Comparison of ENCODE assay signal across 2 cellular contexts in the genomic region with DNA sequence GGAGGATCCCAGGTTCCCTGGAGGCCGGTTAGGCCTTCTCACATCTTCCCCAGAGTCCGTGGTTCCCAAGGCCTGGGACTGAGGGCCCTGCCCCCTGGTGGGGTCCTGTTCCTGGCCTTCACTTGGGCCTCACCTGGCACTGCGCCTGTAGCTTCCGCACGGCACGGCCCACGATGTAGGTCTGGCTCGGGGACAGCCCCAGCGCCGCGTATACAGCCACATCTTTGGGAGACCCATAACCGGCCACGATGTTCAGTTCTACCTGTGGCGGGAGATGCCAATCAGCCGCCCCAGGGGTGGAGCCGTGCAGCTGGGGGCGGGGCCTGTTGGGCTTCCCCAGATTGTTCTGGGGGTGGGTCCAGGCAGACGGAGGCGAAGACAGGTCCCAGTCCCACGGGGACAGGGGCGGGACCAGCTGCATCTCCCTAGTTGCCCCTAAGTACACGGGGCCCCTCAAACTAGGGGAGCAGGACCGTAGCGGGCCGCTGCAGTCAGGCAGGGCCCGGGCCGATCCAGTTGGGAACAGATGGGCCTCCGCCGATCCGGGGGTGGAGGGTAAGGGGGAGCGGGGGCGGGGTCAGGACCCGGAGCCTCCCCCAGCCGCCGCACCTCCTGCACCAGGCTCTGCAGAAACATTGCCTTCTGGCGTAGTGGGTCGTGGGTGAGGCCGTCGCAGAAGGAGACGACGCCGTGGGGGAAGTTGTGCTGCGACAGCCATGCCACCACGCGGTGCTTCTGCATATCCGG.
TF ChIP-seq lines count a peak whose summit lies in the region.

No MANE protein-coding gene starts in this region.

TF ChIP-seq in SK-N-SH, 30 proteins besides CTCF, POLR2A, EP300 and RAD21:
- TF ChIP-seq, protein P1, sequence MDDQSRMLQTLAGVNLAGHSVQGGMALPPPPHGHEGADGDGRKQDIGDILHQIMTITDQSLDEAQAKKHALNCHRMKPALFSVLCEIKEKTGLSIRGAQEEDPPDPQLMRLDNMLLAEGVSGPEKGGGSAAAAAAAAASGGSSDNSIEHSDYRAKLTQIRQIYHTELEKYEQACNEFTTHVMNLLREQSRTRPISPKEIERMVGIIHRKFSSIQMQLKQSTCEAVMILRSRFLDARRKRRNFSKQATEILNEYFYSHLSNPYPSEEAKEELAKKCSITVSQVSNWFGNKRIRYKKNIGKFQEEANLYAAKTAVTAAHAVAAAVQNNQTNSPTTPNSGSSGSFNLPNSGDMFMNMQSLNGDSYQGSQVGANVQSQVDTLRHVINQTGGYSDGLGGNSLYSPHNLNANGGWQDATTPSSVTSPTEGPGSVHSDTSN (IDR thresholded peaks at IDR 0.05), result peak; percentile 6; the same call in 1 of the 2 replicates
- TF ChIP-seq, protein P2, sequence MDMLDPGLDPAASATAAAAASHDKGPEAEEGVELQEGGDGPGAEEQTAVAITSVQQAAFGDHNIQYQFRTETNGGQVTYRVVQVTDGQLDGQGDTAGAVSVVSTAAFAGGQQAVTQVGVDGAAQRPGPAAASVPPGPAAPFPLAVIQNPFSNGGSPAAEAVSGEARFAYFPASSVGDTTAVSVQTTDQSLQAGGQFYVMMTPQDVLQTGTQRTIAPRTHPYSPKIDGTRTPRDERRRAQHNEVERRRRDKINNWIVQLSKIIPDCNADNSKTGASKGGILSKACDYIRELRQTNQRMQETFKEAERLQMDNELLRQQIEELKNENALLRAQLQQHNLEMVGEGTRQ (IDR thresholded peaks at IDR 0.05; ENCODE audit: borderline replicate concordance, low read depth, low read length), result no peak
- TF ChIP-seq TCF12 (IDR thresholded peaks at IDR 0.05) (no peak), GATA2 (CRISPR knock-in tag; IDR thresholded peaks at IDR 0.05) (no peak), RXRA (IDR thresholded peaks at IDR 0.05; ENCODE audit: borderline replicate concordance, low read depth) (no peak), GABPA (IDR thresholded peaks at IDR 0.05; ENCODE audit: low read depth) (no peak)
- TF ChIP-seq, protein P3, sequence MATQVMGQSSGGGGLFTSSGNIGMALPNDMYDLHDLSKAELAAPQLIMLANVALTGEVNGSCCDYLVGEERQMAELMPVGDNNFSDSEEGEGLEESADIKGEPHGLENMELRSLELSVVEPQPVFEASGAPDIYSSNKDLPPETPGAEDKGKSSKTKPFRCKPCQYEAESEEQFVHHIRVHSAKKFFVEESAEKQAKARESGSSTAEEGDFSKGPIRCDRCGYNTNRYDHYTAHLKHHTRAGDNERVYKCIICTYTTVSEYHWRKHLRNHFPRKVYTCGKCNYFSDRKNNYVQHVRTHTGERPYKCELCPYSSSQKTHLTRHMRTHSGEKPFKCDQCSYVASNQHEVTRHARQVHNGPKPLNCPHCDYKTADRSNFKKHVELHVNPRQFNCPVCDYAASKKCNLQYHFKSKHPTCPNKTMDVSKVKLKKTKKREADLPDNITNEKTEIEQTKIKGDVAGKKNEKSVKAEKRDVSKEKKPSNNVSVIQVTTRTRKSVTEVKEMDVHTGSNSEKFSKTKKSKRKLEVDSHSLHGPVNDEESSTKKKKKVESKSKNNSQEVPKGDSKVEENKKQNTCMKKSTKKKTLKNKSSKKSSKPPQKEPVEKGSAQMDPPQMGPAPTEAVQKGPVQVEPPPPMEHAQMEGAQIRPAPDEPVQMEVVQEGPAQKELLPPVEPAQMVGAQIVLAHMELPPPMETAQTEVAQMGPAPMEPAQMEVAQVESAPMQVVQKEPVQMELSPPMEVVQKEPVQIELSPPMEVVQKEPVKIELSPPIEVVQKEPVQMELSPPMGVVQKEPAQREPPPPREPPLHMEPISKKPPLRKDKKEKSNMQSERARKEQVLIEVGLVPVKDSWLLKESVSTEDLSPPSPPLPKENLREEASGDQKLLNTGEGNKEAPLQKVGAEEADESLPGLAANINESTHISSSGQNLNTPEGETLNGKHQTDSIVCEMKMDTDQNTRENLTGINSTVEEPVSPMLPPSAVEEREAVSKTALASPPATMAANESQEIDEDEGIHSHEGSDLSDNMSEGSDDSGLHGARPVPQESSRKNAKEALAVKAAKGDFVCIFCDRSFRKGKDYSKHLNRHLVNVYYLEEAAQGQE (IDR thresholded peaks at IDR 0.05; ENCODE audit: low read depth, low read length), result no peak
- TF ChIP-seq, protein P4, sequence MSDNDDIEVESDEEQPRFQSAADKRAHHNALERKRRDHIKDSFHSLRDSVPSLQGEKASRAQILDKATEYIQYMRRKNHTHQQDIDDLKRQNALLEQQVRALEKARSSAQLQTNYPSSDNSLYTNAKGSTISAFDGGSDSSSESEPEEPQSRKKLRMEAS (IDR thresholded peaks at IDR 0.05; ENCODE audit: low read depth), result no peak
TF ChIP-seq in SK-N-SH: peak in this region for 1.

TF ChIP-seq in SK-N-SH treated with all-trans-retinoic acid at 6 μM for 48 hours, 23 proteins besides CTCF, POLR2A, EP300 and RAD21 (continued from another document):
- TF ChIP-seq, protein P5, sequence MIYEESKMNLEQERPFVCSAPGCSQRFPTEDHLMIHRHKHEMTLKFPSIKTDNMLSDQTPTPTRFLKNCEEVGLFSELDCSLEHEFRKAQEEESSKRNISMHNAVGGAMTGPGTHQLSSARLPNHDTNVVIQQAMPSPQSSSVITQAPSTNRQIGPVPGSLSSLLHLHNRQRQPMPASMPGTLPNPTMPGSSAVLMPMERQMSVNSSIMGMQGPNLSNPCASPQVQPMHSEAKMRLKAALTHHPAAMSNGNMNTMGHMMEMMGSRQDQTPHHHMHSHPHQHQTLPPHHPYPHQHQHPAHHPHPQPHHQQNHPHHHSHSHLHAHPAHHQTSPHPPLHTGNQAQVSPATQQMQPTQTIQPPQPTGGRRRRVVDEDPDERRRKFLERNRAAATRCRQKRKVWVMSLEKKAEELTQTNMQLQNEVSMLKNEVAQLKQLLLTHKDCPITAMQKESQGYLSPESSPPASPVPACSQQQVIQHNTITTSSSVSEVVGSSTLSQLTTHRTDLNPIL (CRISPR knock-in tag; IDR thresholded peaks at IDR 0.05; ENCODE audit: low read depth), result no peak
- TF ChIP-seq TOX (CRISPR knock-in tag; IDR thresholded peaks at IDR 0.05; ENCODE audit: borderline replicate concordance) (no peak), CSDC2 (CRISPR knock-in tag; IDR thresholded peaks at IDR 0.05) (no peak), ZNF8 (CRISPR knock-in tag; IDR thresholded peaks at IDR 0.05) (no peak), ZNF70 (CRISPR knock-in tag; IDR thresholded peaks at IDR 0.05) (no peak), TCF4 (CRISPR knock-in tag; IDR thresholded peaks at IDR 0.05; ENCODE audit: borderline replicate concordance) (no peak), PPARA (CRISPR knock-in tag; IDR thresholded peaks at IDR 0.05; ENCODE audit: borderline replicate concordance) (no peak), GLIS3 (CRISPR knock-in tag; IDR thresholded peaks at IDR 0.05) (no peak), ARNTL (CRISPR knock-in tag; IDR thresholded peaks at IDR 0.05; ENCODE audit: borderline replicate concordance, low read depth) (no peak), BACH2 (CRISPR knock-in tag; IDR thresholded peaks at IDR 0.05; ENCODE audit: borderline replicate concordance) (no peak)
- TF ChIP-seq, protein P6, sequence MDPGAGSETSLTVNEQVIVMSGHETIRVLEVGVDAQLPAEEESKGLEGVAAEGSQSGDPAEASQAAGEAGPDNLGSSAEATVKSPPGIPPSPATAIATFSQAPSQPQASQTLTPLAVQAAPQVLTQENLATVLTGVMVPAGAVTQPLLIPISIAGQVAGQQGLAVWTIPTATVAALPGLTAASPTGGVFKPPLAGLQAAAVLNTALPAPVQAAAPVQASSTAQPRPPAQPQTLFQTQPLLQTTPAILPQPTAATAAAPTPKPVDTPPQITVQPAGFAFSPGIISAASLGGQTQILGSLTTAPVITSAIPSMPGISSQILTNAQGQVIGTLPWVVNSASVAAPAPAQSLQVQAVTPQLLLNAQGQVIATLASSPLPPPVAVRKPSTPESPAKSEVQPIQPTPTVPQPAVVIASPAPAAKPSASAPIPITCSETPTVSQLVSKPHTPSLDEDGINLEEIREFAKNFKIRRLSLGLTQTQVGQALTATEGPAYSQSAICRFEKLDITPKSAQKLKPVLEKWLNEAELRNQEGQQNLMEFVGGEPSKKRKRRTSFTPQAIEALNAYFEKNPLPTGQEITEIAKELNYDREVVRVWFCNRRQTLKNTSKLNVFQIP (CRISPR knock-in tag; IDR thresholded peaks at IDR 0.05; ENCODE audit: borderline replicate concordance, low read depth), result no peak
- TF ChIP-seq, protein P7, sequence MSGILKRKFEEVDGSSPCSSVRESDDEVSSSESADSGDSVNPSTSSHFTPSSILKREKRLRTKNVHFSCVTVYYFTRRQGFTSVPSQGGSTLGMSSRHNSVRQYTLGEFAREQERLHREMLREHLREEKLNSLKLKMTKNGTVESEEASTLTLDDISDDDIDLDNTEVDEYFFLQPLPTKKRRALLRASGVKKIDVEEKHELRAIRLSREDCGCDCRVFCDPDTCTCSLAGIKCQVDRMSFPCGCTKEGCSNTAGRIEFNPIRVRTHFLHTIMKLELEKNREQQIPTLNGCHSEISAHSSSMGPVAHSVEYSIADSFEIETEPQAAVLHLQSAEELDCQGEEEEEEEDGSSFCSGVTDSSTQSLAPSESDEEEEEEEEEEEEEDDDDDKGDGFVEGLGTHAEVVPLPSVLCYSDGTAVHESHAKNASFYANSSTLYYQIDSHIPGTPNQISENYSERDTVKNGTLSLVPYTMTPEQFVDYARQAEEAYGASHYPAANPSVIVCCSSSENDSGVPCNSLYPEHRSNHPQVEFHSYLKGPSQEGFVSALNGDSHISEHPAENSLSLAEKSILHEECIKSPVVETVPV (CRISPR knock-in tag; IDR thresholded peaks at IDR 0.05), result no peak
TF ChIP-seq in SK-N-SH treated with all-trans-retinoic acid at 6 μM for 48 hours: peak in this region for 0.
